8 cellular contexts compared by ENCODE assay signal in the genomic region with DNA sequence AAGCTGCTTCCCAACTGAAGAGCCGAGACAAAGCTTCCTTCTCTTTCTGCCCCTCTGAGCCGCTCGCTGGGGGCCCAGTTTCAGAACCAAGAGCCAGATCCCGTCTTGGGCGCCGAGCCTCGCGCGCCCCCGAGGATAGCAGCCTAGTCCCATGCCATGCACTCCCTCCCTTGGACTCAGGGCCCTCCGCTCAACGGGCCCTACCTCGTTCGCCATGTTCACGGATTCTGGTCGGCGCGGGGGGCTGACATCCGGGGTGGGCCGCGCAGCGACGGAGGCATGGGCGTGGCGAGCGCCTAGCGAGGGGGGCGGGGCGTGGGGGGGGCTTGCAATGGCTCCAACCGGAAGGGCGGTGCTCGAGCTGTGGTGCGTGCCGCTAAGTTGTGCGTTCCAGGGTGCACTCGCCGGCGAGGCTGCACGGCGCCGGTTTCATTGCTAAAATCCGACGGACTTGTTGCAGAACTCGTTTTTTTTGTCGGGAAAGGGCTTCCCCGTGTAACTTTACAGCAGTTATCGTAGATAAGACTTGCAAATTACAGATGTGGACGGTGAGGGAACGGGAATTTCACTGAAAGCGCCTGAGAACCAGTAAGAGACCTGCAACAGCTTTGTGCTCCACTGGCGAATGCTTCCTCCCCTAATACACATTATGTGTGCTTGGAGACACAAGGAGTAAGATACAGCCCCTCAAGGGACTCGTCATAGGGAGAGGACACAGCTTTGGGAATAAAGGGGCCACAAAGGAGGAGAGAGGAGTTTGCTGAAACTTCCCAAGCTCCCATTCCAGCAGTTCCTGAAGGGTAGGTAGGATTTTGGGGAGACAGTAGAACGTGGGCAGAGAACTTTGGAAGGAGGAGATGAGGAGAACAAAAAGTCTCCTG. TPM values are rescaled to one million over a fixed set of nuclear protein-coding genes. Genes with fewer than 3 reads are reported as not detected.
A peak's percentile ranks its signal among the peaks of the same experiment; 100 is the strongest.
DNase-seq lines count a peak whose midpoint lies in the region; ATAC-seq and TF ChIP-seq lines count a peak whose summit lies in the region.

TSS of gene ADH5 (minus strand) at position 304 of the 881 bp plus-strand sequence. CDS start at position 216, 88 bp downstream.

- WGBS in liver: under 1% methylated on average over 53 of the region's 53 CpGs

- no peaks in the 10 kb centered on the region for H3K9me3 ChIP-seq in BLaER1 treated with 17β-estradiol and CSF1 and Interleukin-3, amounts not matched to agents 10 nM and 100 nM (replicated peaks in 1 of 11)
- H3K9me3 ChIP-seq in liver (ENCODE audit: control insufficient read depth in 4 of 4, low read length in 3 of 4): no peaks in the 10 kb centered on the region

- peaks cover 30 to 45% (median 35%) of the 10 kb centered on the region in 10 experiments for H3K4me1 ChIP-seq in BLaER1 treated with 17β-estradiol and CSF1 and Interleukin-3, amounts not matched to agents 10 nM and 100 nM
- H3K4me1 ChIP-seq in liver (ENCODE audit: control insufficient read depth in 4 of 4, insufficient read depth in 4 of 4, low read length in 3 of 4): peaks cover 4 to 17% (median 13%) of the 10 kb centered on the region in 4 donors

- peaks cover 0 to 19% (median 7%) of the 10 kb centered on the region in 11 experiments; a peak in 11 of 22 replicates for H4K20me1 ChIP-seq in BLaER1 treated with 17β-estradiol and CSF1 and Interleukin-3, amounts not matched to agents 10 nM and 100 nM

- peak within 1 kb of the TSS; percentile 81 to 96 (median 89) for H3K4me2 ChIP-seq in BLaER1 treated with 17β-estradiol and CSF1 and Interleukin-3, amounts not matched to agents 10 nM and 100 nM

- ATAC-seq in GM19328 (IDR thresholded peaks at IDR 0.05; ENCODE audit: unreplicated experiment) (peak; percentile 89), HG03469 (IDR thresholded peaks at IDR 0.05; ENCODE audit: unreplicated experiment) (peak; percentile 82)

- peak within 1 kb of the TSS; percentile 71 to 88 (median 78) for H3K4me3 ChIP-seq in BLaER1 treated with 17β-estradiol and CSF1 and Interleukin-3, amounts not matched to agents 10 nM and 100 nM
- H3K4me3 ChIP-seq in liver (ENCODE audit: low read depth in 1 of 3, low read length in 3 of 3): peak within 1 kb of the TSS; percentile 75 to 97 (median 94)

- peak within 1 kb of the TSS; percentile 80 to 93 (median 88) for H3K9ac ChIP-seq in BLaER1 treated with 17β-estradiol and CSF1 and Interleukin-3, amounts not matched to agents 10 nM and 100 nM
- H3K9ac ChIP-seq in liver (ENCODE audit: low read depth in 1 of 2, low read length in 2 of 2): peak within 1 kb of the TSS; percentile 34 to 98

- peak; percentile 84 for DNase-seq in NCI-H748 (lab: John Stamatoyannopoulos, UW; ENCODE audit: unreplicated experiment)
- peak; percentile 92 to 93 for DNase-seq in activated CD4-positive, alpha-beta T cell treated with anti-CD3 and anti-CD28 coated beads, Interleukin-2, amount 50 U/mL, for 48 hours
- DNase-seq in dermis microvascular lymphatic vessel endothelial cell (ENCODE audit: low read depth in 2 of 2): peak; percentile 14 to 72
- peak; percentile 91 for DNase-seq in stimulated activated CD4-positive, alpha-beta T cell treated with anti-CD3 and anti-CD28 coated beads, Interleukin-4, amount 100 ng/mL, for 1 hour

- TF ChIP-seq RAD21 in liver (IDR thresholded peaks at IDR 0.05): peak in 1 of 2 donors; percentile 21

- H3K27me3 ChIP-seq in BLaER1 treated with 17β-estradiol and CSF1 and Interleukin-3, amounts not matched to agents 10 nM and 100 nM: no peaks in the 10 kb centered on the region
- H3K27me3 ChIP-seq in liver (ENCODE audit: control insufficient read depth in 4 of 4, insufficient read depth in 4 of 4, low read length in 3 of 4): no peaks in the 10 kb centered on the region

- peaks cover 19 to 23% (median 21%) of the 10 kb centered on the region in 11 experiments for H3K36me3 ChIP-seq in BLaER1 treated with 17β-estradiol and CSF1 and Interleukin-3, amounts not matched to agents 10 nM and 100 nM
- peaks cover 9 to 14% (median 11%) of the 10 kb centered on the region in 4 donors for H3K36me3 ChIP-seq in liver (ENCODE audit: control insufficient read depth in 4 of 4, insufficient read depth in 3 of 4, low read depth in 1 of 4, low read length in 3 of 4)

- peak within 1 kb of the TSS; percentile 72 to 93 (median 86) for H3K27ac ChIP-seq in BLaER1 treated with 17β-estradiol and CSF1 and Interleukin-3, amounts not matched to agents 10 nM and 100 nM
- H3K27ac ChIP-seq in liver (ENCODE audit: low read depth in 1 of 2, low read length in 2 of 2): peak within 1 kb of the TSS; percentile 90 to 94

- TF ChIP-seq CTCF in liver (IDR thresholded peaks at IDR 0.05; ENCODE audit: low read depth, low read length, missing input control): no peak

TF ChIP-seq in liver, 16 proteins besides CTCF, POLR2A, EP300 and RAD21:
- no peak for TF ChIP-seq NR2F2 (IDR thresholded peaks at IDR 0.05)
- peak; percentile 16 for TF ChIP-seq REST (IDR thresholded peaks at IDR 0.05)
- peak; percentile 44 for TF ChIP-seq SP1 (IDR thresholded peaks at IDR 0.05)
- TF ChIP-seq YY1 (IDR thresholded peaks at IDR 0.05): peak; percentile 85
- no peak for TF ChIP-seq EGR1 (IDR thresholded peaks at IDR 0.05; ENCODE audit: low read depth in 2 of 2)
- TF ChIP-seq RXRA (IDR thresholded peaks at IDR 0.05): no peak
- TF ChIP-seq JUND (IDR thresholded peaks at IDR 0.05): no peak
- TF ChIP-seq, protein P1, sequence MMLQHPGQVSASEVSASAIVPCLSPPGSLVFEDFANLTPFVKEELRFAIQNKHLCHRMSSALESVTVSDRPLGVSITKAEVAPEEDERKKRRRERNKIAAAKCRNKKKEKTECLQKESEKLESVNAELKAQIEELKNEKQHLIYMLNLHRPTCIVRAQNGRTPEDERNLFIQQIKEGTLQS (IDR thresholded peaks at IDR 0.05): no peak
- TF ChIP-seq TAF1 (conservative IDR thresholded peaks at IDR 0.05): peak; percentile 38
- TF ChIP-seq, protein P2, sequence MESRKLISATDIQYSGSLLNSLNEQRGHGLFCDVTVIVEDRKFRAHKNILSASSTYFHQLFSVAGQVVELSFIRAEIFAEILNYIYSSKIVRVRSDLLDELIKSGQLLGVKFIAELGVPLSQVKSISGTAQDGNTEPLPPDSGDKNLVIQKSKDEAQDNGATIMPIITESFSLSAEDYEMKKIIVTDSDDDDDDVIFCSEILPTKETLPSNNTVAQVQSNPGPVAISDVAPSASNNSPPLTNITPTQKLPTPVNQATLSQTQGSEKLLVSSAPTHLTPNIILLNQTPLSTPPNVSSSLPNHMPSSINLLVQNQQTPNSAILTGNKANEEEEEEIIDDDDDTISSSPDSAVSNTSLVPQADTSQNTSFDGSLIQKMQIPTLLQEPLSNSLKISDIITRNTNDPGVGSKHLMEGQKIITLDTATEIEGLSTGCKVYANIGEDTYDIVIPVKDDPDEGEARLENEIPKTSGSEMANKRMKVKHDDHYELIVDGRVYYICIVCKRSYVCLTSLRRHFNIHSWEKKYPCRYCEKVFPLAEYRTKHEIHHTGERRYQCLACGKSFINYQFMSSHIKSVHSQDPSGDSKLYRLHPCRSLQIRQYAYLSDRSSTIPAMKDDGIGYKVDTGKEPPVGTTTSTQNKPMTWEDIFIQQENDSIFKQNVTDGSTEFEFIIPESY (IDR thresholded peaks at IDR 0.05): no peak
- TF ChIP-seq GABPA (IDR thresholded peaks at IDR 0.05 in 1 of 2, conservative IDR thresholded peaks at IDR 0.05 in 1 of 2): peak; percentile 52 to 74
- TF ChIP-seq MAX (IDR thresholded peaks at IDR 0.05): peak; percentile 26
- TF ChIP-seq HNF4A (conservative IDR thresholded peaks at IDR 0.05): no peak

RNA-seq across cellular contexts. Expression of gene ADH5, which starts in this region (rescaled TPM):
- 43.1 and 54.3 TPM in 2 replicates for total RNA-seq in dermis microvascular lymphatic vessel endothelial cell
- 100 to 1,000 TPM; 113 to 127 TPM for total RNA-seq in liver
- 100 to 1,000 TPM in 1 of 2 donors, 10 to 100 TPM in 1; 90.4 to 190 TPM for polyA plus RNA-seq in liver

Comparison
In these comparisons a context has a peak if more than half of its experiments do, and no peak if none do; other contexts are left out.
1. Peak in every context shown above with its lines: DNase-seq, ATAC-seq, H3K4me3 ChIP-seq and H3K27ac ChIP-seq.